ENCODE assay signal across 15 cellular contexts in genomic region chr20:19968488-19969073, GRCh38. TPM values are rescaled to one million over a fixed set of nuclear protein-coding genes. Genes with fewer than 3 reads are reported as not detected.
DNase-seq lines count a peak whose midpoint lies in the region; ATAC-seq and TF ChIP-seq lines count a peak whose summit lies in the region.
"Had no signal": no experiment of that assay in that cellular context is flagged by ENCODE, and none has a peak within 500 bp of the region (broad histone marks: within the 10 kb centered on the region; RNA-seq: fewer than 3 reads in every experiment).

No MANE protein-coding gene starts in this region.

- H3K4me1 ChIP-seq in PC-9 (replicated peaks; ENCODE audit: insufficient read depth) = peaks cover 67% of the 10 kb centered on the region

- DNase-seq in A172 (ENCODE audit: low spot score) (peak; percentile 55), H4 (ENCODE audit: low spot score) (peak; percentile 33), PC-9 (peak; percentile 45 to 90), NCI-H524 (lab: John Stamatoyannopoulos, UW) (no peak), OCI-M1 (lab: John Stamatoyannopoulos, UW) (no peak), T-helper 1 cell (no peak)
- DNase-seq: activated CD8-positive, alpha-beta T cell treated with anti-CD3 and anti-CD28 coated beads for 36 hours; adrenal gland; KBM-7; naive thymus-derived CD4-positive, alpha-beta T cell; psoas muscle; SHP77 treated with DMSO at 0.1 percent for 48 hours; uterus had no signal

- no TSS peak for BruUV-seq in PC-9 (replicated peaks; lab: Mats Ljungman, UMichigan)

- H3K36me3 ChIP-seq in PC-9 (ENCODE audit: low read depth) = no peaks in the 10 kb centered on the region
- H3K36me3 ChIP-seq: uterus had no signal

- POLR2A ChIA-PET in PC-9 (lab: Charles Lee; ENCODE audit: unreplicated experiment) = interaction anchor here (0.7 kb wide), 1 partner anchor 86 kb away, joined by 3 read pairs; no protein-coding TSS in a partner anchor

- ATAC-seq in esophagus mucosa (peak; percentile 27), GM21423 (IDR thresholded peaks at IDR 0.05; ENCODE audit: unreplicated experiment) (no peak)
- ATAC-seq: activated CD8-positive, alpha-beta T cell treated with anti-CD3 and anti-CD28 coated beads for 36 hours; naive thymus-derived CD4-positive, alpha-beta T cell; psoas muscle had no signal

- H3K27ac ChIP-seq in PC-9 = peak overlapping the region; percentile 5; the same call in 1 of the 2 replicates
- H3K27ac ChIP-seq: adrenal gland, uterus had no signal

- H3K9me3 ChIP-seq in PC-9 (ENCODE audit: insufficient read depth, low read depth) = no peaks in the 10 kb centered on the region
- H3K9me3 ChIP-seq: adrenal gland, psoas muscle, uterus had no signal

- H3K27me3 ChIP-seq in PC-9 (ENCODE audit: insufficient read depth, low read depth) = no peaks in the 10 kb centered on the region
- H3K27me3 ChIP-seq: adrenal gland, uterus had no signal

- peaks cover 42% of the 10 kb centered on the region; the same call in 1 of the 2 replicates for H3F3A ChIP-seq in PC-9 (ENCODE audit: insufficient read depth, low read depth)

- no peaks in the 10 kb centered on the region for H3K9me2 ChIP-seq in PC-9 (ENCODE audit: insufficient read depth)

- intact Hi-C loops in PC-9 (cut with micrococcal nuclease; ENCODE audit: unreplicated experiment) = no loop called here

- TF ChIP-seq CTCF in PC-9 (conservative IDR thresholded peaks at IDR 0.05) = no peak

- H4K20me1 ChIP-seq in PC-9 (ENCODE audit: insufficient read depth) = no peaks in the 10 kb centered on the region

- H3K4me3 ChIP-seq in PC-9 = no peak overlapping the region
- H3K4me3 ChIP-seq: adrenal gland, psoas muscle, uterus had no signal

- no peak overlapping the region for H2AFZ ChIP-seq in PC-9

- H3K79me2 ChIP-seq in PC-9 (ENCODE audit: low read depth) = no peaks in the 10 kb centered on the region

- CTCF ChIA-PET in PC-9 (lab: Charles Lee) = interaction anchor here (0.6 kb wide), 1 partner anchor 82 kb away, joined by 5 read pairs; no protein-coding TSS in a partner anchor

- peak overlapping the region; percentile 48 for H3K4me2 ChIP-seq in PC-9

RNA-seq across cellular contexts. Expression of gene NAA20, which starts 48.6 kb away (rescaled TPM):
- 92.8 and 106 TPM in 2 replicates for total RNA-seq in A172 (2014; rRNA removed; shearing (Covaris generic))
- 63.2 and 83.4 TPM in 2 replicates for total RNA-seq in H4 (2014; rRNA removed; shearing (Covaris generic))
- total RNA-seq in PC-9 (2021) (167 and 168 TPM in 2 replicates), esophagus mucosa (156 TPM)

Comparison
In these comparisons a context has a peak if more than half of its experiments do, and no peak if none do; other contexts are left out.
1. DNase-seq: peak in A172 (single experiment), H4 (single experiment) and PC-9 (2 of 2); none in NCI-H524 (0 of 2), OCI-M1 (single experiment) and T-helper 1 cell (0 of 5).